Comparison of ENCODE assay signal across 17 cellular contexts in genomic region chr2:226660124-226660523, GRCh38.
DNase-seq lines count a peak whose midpoint lies in the region; ATAC-seq, FAIRE-seq and TF ChIP-seq lines count a peak whose summit lies in the region.
"Had no signal": no experiment of that assay in that cellular context is flagged by ENCODE, and none has a peak within 500 bp of the region (broad histone marks: within the 10 kb centered on the region; RNA-seq: fewer than 3 reads in every experiment).

No MANE protein-coding gene starts in this region.

- intact Hi-C loops in lower lobe of right lung (cut with DNase I): no loop called here
- intact Hi-C loops in naive thymus-derived CD4-positive, alpha-beta T cell (cut with micrococcal nuclease): no loop called here

- H3K27me3 Mint-ChIP-seq in HFFc6 (ENCODE audit: insufficient read depth): 0 out of 2 replicates have a peak, but pooled peaks cover 1% of the 10 kb centered on the region
- no peaks in the 10 kb centered on the region for H3K27me3 Mint-ChIP-seq in astrocyte (ENCODE audit: low read depth, unreplicated experiment)
- peaks cover 0 to 18% (median 0%) of the 10 kb centered on the region in 5 donors for H3K27me3 Mint-ChIP-seq in naive thymus-derived CD4-positive, alpha-beta T cell

- POLR2A ChIA-PET in naive thymus-derived CD4-positive, alpha-beta T cell (lab: Charles Lee): no interaction called here

- peaks cover 9% of the 10 kb centered on the region for H3K36me3 Mint-ChIP-seq in HFFc6 (ENCODE audit: low read depth)
- H3K36me3 Mint-ChIP-seq in astrocyte (ENCODE audit: low read depth, unreplicated experiment): no peaks in the 10 kb centered on the region
- H3K36me3 Mint-ChIP-seq in naive thymus-derived CD4-positive, alpha-beta T cell: peaks cover 0 to 4% (median 0%) of the 10 kb centered on the region in 5 donors

- H3K9me3 Mint-ChIP-seq in HFFc6: no peaks in the 10 kb centered on the region
- peaks cover 4% of the 10 kb centered on the region for H3K9me3 Mint-ChIP-seq in astrocyte (ENCODE audit: unreplicated experiment)
- H3K9me3 Mint-ChIP-seq in naive thymus-derived CD4-positive, alpha-beta T cell: peaks cover 0 to 3% (median 0%) of the 10 kb centered on the region in 11 donors
- H3K9me3 Mint-ChIP-seq: activated B cell treated with CpG ODN at 0.5 μM for 24 hours; stimulated activated naive CD8-positive, alpha-beta T cell treated with anti-CD3 and anti-CD28 coated beads, Interleukin-15, amount 100 ng/mL, for 72 hours had no signal

- ATAC-seq in lower lobe of right lung: no peak
- ATAC-seq in GM19328 (IDR thresholded peaks at IDR 0.05; ENCODE audit: unreplicated experiment): no peak
- ATAC-seq in naive thymus-derived CD4-positive, alpha-beta T cell: no peak
- ATAC-seq: activated T-helper 17 cell treated with anti-CD3 and anti-CD28 coated beads, Interleukin-2, amount 50 U/mL, for 72 hours had no signal

- H3K4me1 ChIP-seq in astrocyte (ENCODE audit: insufficient read depth, low read length) (peaks cover 36% of the 10 kb centered on the region), lower lobe of right lung (peaks cover 20% of the 10 kb centered on the region), skeletal muscle tissue (ENCODE audit: control insufficient read depth in 3 of 3, insufficient read depth in 3 of 3, low read length in 3 of 3) (peaks cover 36 to 42% (median 42%) of the 10 kb centered on the region in 3 donors)
- no peaks in the 10 kb centered on the region for H3K4me1 ChIP-seq in naive thymus-derived CD4-positive, alpha-beta T cell (ENCODE audit: control insufficient read depth in 2 of 2, insufficient read depth in 2 of 2, low read length in 2 of 2)

- H3K4me3 Mint-ChIP-seq in HFFc6 (no peak overlapping the region), astrocyte (ENCODE audit: unreplicated experiment) (no peak overlapping the region)
- H3K4me3 Mint-ChIP-seq in naive thymus-derived CD4-positive, alpha-beta T cell: no peak overlapping the region
- H3K4me3 Mint-ChIP-seq: activated B cell treated with CpG ODN at 0.5 μM for 24 hours; activated T-helper 17 cell treated with anti-CD3 and anti-CD28 coated beads, Interleukin-2, amount 50 U/mL, for 72 hours; stimulated activated naive CD8-positive, alpha-beta T cell treated with anti-CD3 and anti-CD28 coated beads, Interleukin-15, amount 100 ng/mL, for 72 hours had no signal

- FAIRE-seq in astrocyte (lab: Jason Lieb, UNC): no peak

- H3K36me3 ChIP-seq in astrocyte (ENCODE audit: insufficient read depth, low read length): no peaks in the 10 kb centered on the region
- H3K36me3 ChIP-seq in lower lobe of right lung: no peaks in the 10 kb centered on the region
- no peaks in the 10 kb centered on the region for H3K36me3 ChIP-seq in skeletal muscle tissue (ENCODE audit: control insufficient read depth in 3 of 3, insufficient read depth in 3 of 3, low read length in 3 of 3)
- H3K36me3 ChIP-seq in naive thymus-derived CD4-positive, alpha-beta T cell (ENCODE audit: control insufficient read depth in 2 of 3, insufficient read depth in 3 of 3, low read length in 3 of 3): no peaks in the 10 kb centered on the region
- H3K36me3 ChIP-seq: prostate gland had no signal

- peak overlapping the region; percentile 36 for H3K27ac ChIP-seq in astrocyte (ENCODE audit: low read depth, low read length)
- peak overlapping the region; percentile 28 for H3K27ac ChIP-seq in lower lobe of right lung
- peak overlapping the region; percentile 94 for H3K27ac ChIP-seq in skeletal muscle tissue (ENCODE audit: low read depth, low read length)
- H3K27ac ChIP-seq in naive thymus-derived CD4-positive, alpha-beta T cell (ENCODE audit: low read depth, low read length): no peak overlapping the region

- H3K9ac ChIP-seq in astrocyte (ENCODE audit: low read length): no peak overlapping the region
- peak overlapping the region in 1 of 3 donors; percentile 20 for H3K9ac ChIP-seq in skeletal muscle tissue (ENCODE audit: low read depth in 1 of 3, low read length in 3 of 3)

- no peaks in the 10 kb centered on the region for H3K79me2 ChIP-seq in astrocyte (ENCODE audit: insufficient read depth, low read length)

- DNase-seq in HFFc6: no peak
- no peak for DNase-seq in astrocyte (ENCODE audit: low read depth)
- no peak for DNase-seq in lower lobe of right lung
- DNase-seq in GM19240 (ENCODE audit: insufficient read length, low spot score): no peak
- DNase-seq in GM19238 (ENCODE audit: insufficient read length, low spot score): no peak
- DNase-seq in naive thymus-derived CD4-positive, alpha-beta T cell: no peak
- DNase-seq: activated B cell treated with CpG ODN at 0.5 μM for 24 hours; activated CD8-positive, alpha-beta memory T cell treated with anti-CD3 and anti-CD28 coated beads for 24 hours; amniotic stem cell; COR-L47; NCI-H2171; stimulated activated naive CD8-positive, alpha-beta T cell treated with anti-CD3 and anti-CD28 coated beads, Interleukin-15, amount 100 ng/mL, for 72 hours; T-helper 1 cell had no signal

- H3K27me3 ChIP-seq in astrocyte (ENCODE audit: insufficient read depth, low read length) (no peaks in the 10 kb centered on the region), lower lobe of right lung (ENCODE audit: low read depth) (no peaks in the 10 kb centered on the region), skeletal muscle tissue (ENCODE audit: control insufficient read depth in 3 of 3, insufficient read depth in 3 of 3, low read length in 3 of 3) (no peaks in the 10 kb centered on the region)
- no peaks in the 10 kb centered on the region for H3K27me3 ChIP-seq in naive thymus-derived CD4-positive, alpha-beta T cell (ENCODE audit: control insufficient read depth in 2 of 2, insufficient read depth in 2 of 2, low read length in 2 of 2)

- no peak overlapping the region for H2AFZ ChIP-seq in astrocyte (ENCODE audit: low read depth, low read length)

- peak overlapping the region; percentile 39 for H3K4me2 ChIP-seq in astrocyte (ENCODE audit: low read length)

- H3K27ac Mint-ChIP-seq in HFFc6 (peak overlapping the region; percentile 59), astrocyte (ENCODE audit: unreplicated experiment) (peak overlapping the region; percentile 93)
- no peak overlapping the region for H3K27ac Mint-ChIP-seq in naive thymus-derived CD4-positive, alpha-beta T cell
- H3K27ac Mint-ChIP-seq: activated B cell treated with CpG ODN at 0.5 μM for 24 hours; activated T-helper 17 cell treated with anti-CD3 and anti-CD28 coated beads, Interleukin-2, amount 50 U/mL, for 72 hours; stimulated activated naive CD8-positive, alpha-beta T cell treated with anti-CD3 and anti-CD28 coated beads, Interleukin-15, amount 100 ng/mL, for 72 hours had no signal

- H3K9me3 ChIP-seq in astrocyte (ENCODE audit: insufficient read depth, low read depth, low read length): no peaks in the 10 kb centered on the region
- no peaks in the 10 kb centered on the region for H3K9me3 ChIP-seq in lower lobe of right lung
- H3K9me3 ChIP-seq in skeletal muscle tissue (ENCODE audit: control insufficient read depth in 3 of 3, low read length in 3 of 3): no peaks in the 10 kb centered on the region
- H3K9me3 ChIP-seq in naive thymus-derived CD4-positive, alpha-beta T cell (ENCODE audit: control insufficient read depth in 2 of 3, low read length in 3 of 3): no peaks in the 10 kb centered on the region
- H3K9me3 ChIP-seq: prostate gland had no signal

- CTCF ChIA-PET in naive thymus-derived CD4-positive, alpha-beta T cell (lab: Charles Lee): no interaction called here

- H3K4me1 Mint-ChIP-seq in HFFc6 (ENCODE audit: low read depth) (peaks cover 51% of the 10 kb centered on the region), astrocyte (ENCODE audit: low read depth, unreplicated experiment) (peaks cover 31% of the 10 kb centered on the region)
- H3K4me1 Mint-ChIP-seq in naive thymus-derived CD4-positive, alpha-beta T cell: peaks cover 0 to 26% (median 0%) of the 10 kb centered on the region in 7 donors
- H3K4me1 Mint-ChIP-seq: activated B cell treated with CpG ODN at 0.5 μM for 24 hours; activated T-helper 17 cell treated with anti-CD3 and anti-CD28 coated beads, Interleukin-2, amount 50 U/mL, for 72 hours; stimulated activated naive CD8-positive, alpha-beta T cell treated with anti-CD3 and anti-CD28 coated beads, Interleukin-15, amount 100 ng/mL, for 72 hours had no signal

- H3K4me3 ChIP-seq in astrocyte (ENCODE audit: insufficient read depth, low read depth, low read length) (no peak overlapping the region), lower lobe of right lung (no peak overlapping the region), skeletal muscle tissue (ENCODE audit: low read length in 3 of 3) (no peak overlapping the region)
- H3K4me3 ChIP-seq in naive thymus-derived CD4-positive, alpha-beta T cell (ENCODE audit: low read length): no peak overlapping the region
- H3K4me3 ChIP-seq: prostate gland had no signal

- no peak for TF ChIP-seq CTCF in HFFc6 (IDR thresholded peaks at IDR 0.05)
- TF ChIP-seq CTCF in astrocyte (IDR thresholded peaks at IDR 0.05; ENCODE audit: insufficient read depth, low read depth, low read length): no peak
- TF ChIP-seq CTCF in lower lobe of right lung (IDR thresholded peaks at IDR 0.05): no peak

- no peaks in the 10 kb centered on the region for H4K20me1 ChIP-seq in astrocyte (ENCODE audit: insufficient read depth, low read length)

Comparison
In these comparisons a context has a peak if more than half of its experiments do, and no peak if none do; other contexts are left out.
1. H3K27ac Mint-ChIP-seq: peak in HFFc6 (single experiment) and astrocyte (single experiment); none in naive thymus-derived CD4-positive, alpha-beta T cell (0 of 9).